ENCODE assay signal across 8 cellular contexts in genomic region chr5:77852068-77852513, GRCh38.
DNase-seq lines count a peak whose midpoint lies in the region; ATAC-seq and TF ChIP-seq lines count a peak whose summit lies in the region.

No MANE protein-coding gene starts in this region.

- peak overlapping the region; percentile 15 to 79; a peak in 3 of 4 replicates for H4K8ac ChIP-seq in IMR-90 (ENCODE audit: low read depth in 2 of 2, low read length in 2 of 2)

- no peaks in the 10 kb centered on the region for H3K36me3 Mint-ChIP-seq in natural killer cell treated with Interleukin-12 subunit alpha and Interleukin-12 subunit beta and Interleukin-15 and Interleukin-18, amount 100 ng/mL, for 72 hours

- TF ChIP-seq CTCF in AG10803 (conservative IDR thresholded peaks at IDR 0.05; ENCODE audit: low read length) (no peak), IMR-90 (conservative IDR thresholded peaks at IDR 0.05; ENCODE audit: low read depth, low read length) (no peak), GM10248 (IDR thresholded peaks at IDR 0.05; ENCODE audit: control extremely low read depth, extremely low read depth, low read depth, missing control alignments) (no peak)

- H3K4me3 ChIP-seq in AG10803 (ENCODE audit: low read length) (peak overlapping the region; percentile 66), IMR-90 (ENCODE audit: insufficient read depth, low read depth, low read length) (peak overlapping the region; percentile 62)
- peak overlapping the region; percentile 54 for H3K4me3 ChIP-seq in effector memory CD4-positive, alpha-beta T cell (ENCODE audit: insufficient read depth, low read depth, low read length, poor library complexity, severe bottlenecking)

- no peak overlapping the region for H3K56ac ChIP-seq in IMR-90 (ENCODE audit: extremely low read depth, insufficient read depth, low read length)

- peaks cover 6% of the 10 kb centered on the region for H3K27me3 ChIP-seq in IMR-90 (ENCODE audit: control insufficient read depth, insufficient read depth, low read length)
- peaks cover 3% of the 10 kb centered on the region for H3K27me3 ChIP-seq in effector memory CD4-positive, alpha-beta T cell (replicated peaks; ENCODE audit: control insufficient read depth, insufficient read depth, low read length, poor library complexity, severe bottlenecking)

- peaks cover 2% of the 10 kb centered on the region; the same call in 1 of the 2 replicates for H3K4me1 ChIP-seq in IMR-90 (ENCODE audit: control insufficient read depth, insufficient read depth, low read length)
- H3K4me1 ChIP-seq in effector memory CD4-positive, alpha-beta T cell (ENCODE audit: control insufficient read depth, insufficient read depth, low read length, poor library complexity, severe bottlenecking) = no peaks in the 10 kb centered on the region

- ATAC-seq in IMR-90 (ENCODE audit: low read depth) = no peak; the same call in 1 of the 2 replicates
- no peak for ATAC-seq in natural killer cell treated with Interleukin-12 subunit alpha and Interleukin-12 subunit beta and Interleukin-15 and Interleukin-18, amount 100 ng/mL, for 72 hours
- no peak for ATAC-seq in HG03460 (IDR thresholded peaks at IDR 0.05; ENCODE audit: unreplicated experiment)

- H3K4ac ChIP-seq in IMR-90 (ENCODE audit: low read depth, low read length) = peak overlapping the region; percentile 14; the same call in 1 of the 2 replicates

- no peak overlapping the region for H3K14ac ChIP-seq in IMR-90 (replicated peaks; ENCODE audit: low read depth, low read length)

- no peak overlapping the region; the same call in 1 of the 2 replicates for H3K27ac ChIP-seq in IMR-90 (ENCODE audit: insufficient read depth, low read length)
- no peak overlapping the region for H3K27ac ChIP-seq in effector memory CD4-positive, alpha-beta T cell (ENCODE audit: insufficient read depth, low read length, poor library complexity, severe bottlenecking)

- H4K20me1 ChIP-seq in IMR-90 (ENCODE audit: insufficient read depth, low read length) = no peaks in the 10 kb centered on the region

- no TSS peak for BruUV-seq in IMR-90 (replicated peaks; lab: Mats Ljungman, UMichigan)

- no peak overlapping the region for H3K27ac Mint-ChIP-seq in natural killer cell treated with Interleukin-12 subunit alpha and Interleukin-12 subunit beta and Interleukin-15 and Interleukin-18, amount 100 ng/mL, for 72 hours

- peaks cover 13 to 15% of the 10 kb centered on the region in 2 donors for H3K4me1 Mint-ChIP-seq in natural killer cell treated with Interleukin-12 subunit alpha and Interleukin-12 subunit beta and Interleukin-15 and Interleukin-18, amount 100 ng/mL, for 72 hours (ENCODE audit: low read depth in 2 of 2)

- no peak overlapping the region for H2BK5ac ChIP-seq in IMR-90 (ENCODE audit: low read depth, low read length, poor library complexity, severe bottlenecking)

- intact Hi-C loops in IMR-90 (cut with micrococcal nuclease) = no loop called here

- H3K23ac ChIP-seq in IMR-90 (ENCODE audit: low read depth, low read length) = no peak overlapping the region; the same call in 1 of the 2 replicates

- no peak overlapping the region for H4K91ac ChIP-seq in IMR-90 (ENCODE audit: insufficient read depth, low read depth, low read length)

- H3K4me3 Mint-ChIP-seq in natural killer cell treated with Interleukin-12 subunit alpha and Interleukin-12 subunit beta and Interleukin-15 and Interleukin-18, amount 100 ng/mL, for 72 hours = peak overlapping the region; percentile 83

- no peak overlapping the region for H2BK20ac ChIP-seq in IMR-90 (ENCODE audit: low read depth, low read length)

- H3K36me3 ChIP-seq in IMR-90 (ENCODE audit: control insufficient read depth, insufficient read depth, low read length) = no peaks in the 10 kb centered on the region
- H3K36me3 ChIP-seq in effector memory CD4-positive, alpha-beta T cell (ENCODE audit: control insufficient read depth, insufficient read depth, low read length) = no peaks in the 10 kb centered on the region

- H3K27me3 Mint-ChIP-seq in natural killer cell treated with Interleukin-12 subunit alpha and Interleukin-12 subunit beta and Interleukin-15 and Interleukin-18, amount 100 ng/mL, for 72 hours = peaks cover 7 to 22% of the 10 kb centered on the region in 2 donors

- H3K4me2 ChIP-seq in IMR-90 (ENCODE audit: low read depth, low read length) = peak overlapping the region; percentile 76

- no peaks in the 10 kb centered on the region for H3K79me1 ChIP-seq in IMR-90 (ENCODE audit: low read depth in 1 of 2, low read length in 2 of 2)

- DNase-seq in AG10803 (ENCODE audit: low read depth) = no peak
- no peak for DNase-seq in IMR-90
- DNase-seq in effector memory CD4-positive, alpha-beta T cell = no peak
- no peak for DNase-seq in natural killer cell treated with Interleukin-12 subunit alpha and Interleukin-12 subunit beta and Interleukin-15 and Interleukin-18, amount 100 ng/mL, for 72 hours (ENCODE audit: low spot score)
- no peak for DNase-seq in NCI-H774 (lab: John Stamatoyannopoulos, UW)
- DNase-seq in GM10248 (ENCODE audit: extremely low spot score) = no peak
- DNase-seq in NCI-H748 treated with DMSO at 0.1 percent for 48 hours (lab: John Stamatoyannopoulos, UW) = no peak

- H2AK9ac ChIP-seq in IMR-90 (replicated peaks; ENCODE audit: low read depth, low read length, poor library complexity) = no peak overlapping the region

- H2BK15ac ChIP-seq in IMR-90 (ENCODE audit: low read depth, low read length) = no peak overlapping the region

- H3K9me1 ChIP-seq in IMR-90 (ENCODE audit: insufficient read depth, low read length) = peaks cover 7% of the 10 kb centered on the region

- no peak overlapping the region for H4K5ac ChIP-seq in IMR-90 (ENCODE audit: low read depth, low read length)

- 0% methylated on average over 1 of the region's 13 CpGs; no CpG with 5 or more reads in 1 of the 2 experiments for WGBS in IMR-90 (ENCODE audit: extremely low coverage in 2 of 2, insufficient read length in 1 of 2), 2 experiments

- no peaks in the 10 kb centered on the region for H3K9me3 Mint-ChIP-seq in natural killer cell treated with Interleukin-12 subunit alpha and Interleukin-12 subunit beta and Interleukin-15 and Interleukin-18, amount 100 ng/mL, for 72 hours

- TF ChIP-seq RAD21 in IMR-90 (IDR thresholded peaks at IDR 0.05; ENCODE audit: low read length) = no peak

- H3K18ac ChIP-seq in IMR-90 (ENCODE audit: low read depth, low read length) = no peak overlapping the region

- TF ChIP-seq POLR2A in IMR-90 (IDR thresholded peaks at IDR 0.05; ENCODE audit: low read depth, low read length) = no peak

- H3K9ac ChIP-seq in IMR-90 (ENCODE audit: low read depth, low read length) = peak overlapping the region; percentile 65

- H3K9me3 ChIP-seq in IMR-90 (ENCODE audit: control insufficient read depth, insufficient read depth, low read length) = no peaks in the 10 kb centered on the region
- H3K9me3 ChIP-seq in effector memory CD4-positive, alpha-beta T cell (ENCODE audit: control insufficient read depth, low read length) = no peaks in the 10 kb centered on the region

- dilution Hi-C loops in IMR-90 (cut with HindIII; ENCODE audit: low sequenced_read_pairs, unreplicated experiment) = no loop called here

- POLR2A ChIA-PET in IMR-90 (lab: Charles Lee; ENCODE audit: unreplicated experiment) (interaction anchor here (0.7 to 1.0 kb wide), 2 partner anchors 8 to 17 kb away, joined by 3 to 11 read pairs; no protein-coding TSS in a partner anchor), GM10248 (lab: Yijun Ruan, JAX) (no interaction called here)

- in situ Hi-C loops in IMR-90 (cut with MboI; ENCODE audit: low sequenced_read_pairs) = no loop called here

- CTCF ChIA-PET in IMR-90 (lab: Yijun Ruan, JAX) = no interaction called here
- CTCF ChIA-PET in GM10248 (lab: Yijun Ruan, JAX) = interaction anchor here (1.2 kb wide), 1 partner anchor 12 kb away, joined by 3 read pairs; no protein-coding TSS in a partner anchor

- H2BK120ac ChIP-seq in IMR-90 (ENCODE audit: low read depth, low read length) = no peak overlapping the region

- H2AFZ ChIP-seq in IMR-90 (replicated peaks; ENCODE audit: low read length, poor library complexity) = peak overlapping the region; percentile 96

- no peak overlapping the region for H2AK5ac ChIP-seq in IMR-90 (ENCODE audit: low read depth, low read length)

TF ChIP-seq in IMR-90, 13 proteins besides CTCF, POLR2A, EP300 and RAD21:
- TF ChIP-seq FOS (IDR thresholded peaks at IDR 0.05; ENCODE audit: low read depth, low read length) (no peak), CEBPB (IDR thresholded peaks at IDR 0.05; ENCODE audit: low read depth, low read length) (no peak), RCOR1 (IDR thresholded peaks at IDR 0.05; ENCODE audit: insufficient replicate concordance, low read length) (no peak), CHD1 (IDR thresholded peaks at IDR 0.05; ENCODE audit: low read depth, low read length) (no peak), BHLHE40 (IDR thresholded peaks at IDR 0.05; ENCODE audit: low read depth, low read length) (no peak), SMC3 (IDR thresholded peaks at IDR 0.05; ENCODE audit: low read depth, low read length) (no peak), ELK1 (IDR thresholded peaks at IDR 0.05; ENCODE audit: borderline replicate concordance, low read depth, low read length) (no peak), MXI1 (IDR thresholded peaks at IDR 0.05; ENCODE audit: borderline replicate concordance, low read depth, low read length) (no peak), MAZ (IDR thresholded peaks at IDR 0.05; ENCODE audit: borderline replicate concordance, low read depth, low read length) (no peak), RFX5 (IDR thresholded peaks at IDR 0.05; ENCODE audit: low read depth, low read length) (no peak), NFE2L2 (IDR thresholded peaks at IDR 0.05; ENCODE audit: low read depth, low read length) (no peak), MAFK (IDR thresholded peaks at IDR 0.05; ENCODE audit: low read depth, low read length) (no peak), USF2 (IDR thresholded peaks at IDR 0.05; ENCODE audit: low read depth, low read length) (no peak)
